ENCODE assay signal across 8 cellular contexts in the genomic region with DNA sequence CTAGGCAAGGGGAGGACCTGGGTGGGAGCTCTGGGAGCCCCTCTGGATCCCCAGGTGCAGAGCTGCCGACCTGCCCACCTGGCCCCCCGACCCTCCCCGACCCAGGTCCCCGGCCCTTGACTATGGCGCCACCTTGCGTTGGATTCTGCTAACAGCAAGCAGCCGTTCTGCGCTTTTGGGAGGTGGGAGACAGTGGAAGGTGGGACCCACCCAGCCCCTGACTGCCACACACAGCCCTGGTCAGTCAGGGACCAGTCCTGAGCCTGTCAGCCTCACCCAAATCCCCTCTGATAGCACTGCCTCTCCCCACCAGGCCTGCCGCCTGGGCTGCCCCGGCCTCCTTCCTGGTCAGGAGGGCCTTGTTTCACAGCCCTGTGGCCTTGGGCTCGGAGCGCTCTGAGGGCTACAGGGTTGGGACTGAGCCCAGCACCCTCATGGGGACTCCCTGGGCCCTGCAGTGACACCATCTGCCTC.
DNase-seq lines count a peak whose midpoint lies in the region; ATAC-seq, FAIRE-seq and TF ChIP-seq lines count a peak whose summit lies in the region.

No MANE protein-coding gene starts in this region.

- H3K9me3 Mint-ChIP-seq in HFFc6, result no peaks in the 10 kb centered on the region
- H3K9me3 Mint-ChIP-seq in activated T-cell treated with anti-CD3 and anti-CD28 coated beads, Interleukin-2, amount 50 U/mL, for 4 hours, result no peaks in the 10 kb centered on the region

- peak in 1 of 2 donors; percentile 33 for ATAC-seq in activated T-cell treated with anti-CD3 and anti-CD28 coated beads, Interleukin-2, amount 50 U/mL, for 4 hours
- ATAC-seq in stimulated activated naive CD8-positive, alpha-beta T cell treated with anti-CD3 and anti-CD28 coated beads, Interleukin-15, Interleukin-2, amounts not matched to agents 100 U/mL and 50 U/mL, for 24 hours, result no peak

- H3K27ac Mint-ChIP-seq in HFFc6, result no peak overlapping the region

- intact Hi-C loops in left ventricle myocardium inferior (cut with micrococcal nuclease), result no loop called here

- H3K27ac ChIP-seq in left ventricle myocardium inferior (replicated peaks), result no peak overlapping the region

- CTCF ChIA-PET in AG04449 (lab: Yijun Ruan, JAX), result interaction anchor here (0.5 to 5.8 kb wide), 8 partner anchors 10 to 236 kb away, joined by 3 to 62 read pairs (median 4); no protein-coding TSS in a partner anchor

- FAIRE-seq in GM19239 (lab: Jason Lieb, UNC), result no peak

- peak; percentile 86 for TF ChIP-seq CTCF in AG04449 (IDR thresholded peaks at IDR 0.05; ENCODE audit: insufficient read depth, low read length, missing control alignments)
- TF ChIP-seq CTCF in HFFc6 (IDR thresholded peaks at IDR 0.05), result peak; percentile 91
- peak; percentile 80 for TF ChIP-seq CTCF in left ventricle myocardium inferior (IDR thresholded peaks at IDR 0.05; ENCODE audit: borderline replicate concordance)

- no peaks in the 10 kb centered on the region for H3K36me3 Mint-ChIP-seq in HFFc6 (ENCODE audit: low read depth)
- H3K36me3 Mint-ChIP-seq in activated T-cell treated with anti-CD3 and anti-CD28 coated beads, Interleukin-2, amount 50 U/mL, for 4 hours (ENCODE audit: insufficient read depth), result no peaks in the 10 kb centered on the region

- peaks cover 2% of the 10 kb centered on the region; the same call in 1 of the 2 replicates for H3K27me3 Mint-ChIP-seq in HFFc6 (ENCODE audit: insufficient read depth)
- H3K27me3 Mint-ChIP-seq in activated T-cell treated with anti-CD3 and anti-CD28 coated beads, Interleukin-2, amount 50 U/mL, for 4 hours (ENCODE audit: low read depth), result no peaks in the 10 kb centered on the region

- no peak overlapping the region for H3K4me3 ChIP-seq in AG04449 (ENCODE audit: low read depth, low read length)
- H3K4me3 ChIP-seq in left ventricle myocardium inferior, result no peak overlapping the region
- H3K4me3 ChIP-seq in MG63, result no peak overlapping the region

- POLR2A ChIA-PET in AG04449 (lab: Yijun Ruan, JAX), result no interaction called here

- H3K4me3 Mint-ChIP-seq in HFFc6, result no peak overlapping the region
- no peak overlapping the region for H3K4me3 Mint-ChIP-seq in activated T-cell treated with anti-CD3 and anti-CD28 coated beads, Interleukin-2, amount 50 U/mL, for 4 hours

- H3K4me1 Mint-ChIP-seq in HFFc6 (ENCODE audit: low read depth), result no peaks in the 10 kb centered on the region
- H3K4me1 Mint-ChIP-seq in activated T-cell treated with anti-CD3 and anti-CD28 coated beads, Interleukin-2, amount 50 U/mL, for 4 hours (ENCODE audit: low read depth), result no peaks in the 10 kb centered on the region

- no peaks in the 10 kb centered on the region for H3K4me1 ChIP-seq in left ventricle myocardium inferior

- DNase-seq in AG04449 (ENCODE audit: low read depth, low spot score) (no peak), HFFc6 (no peak), left ventricle myocardium inferior (no peak), MG63 (no peak), GM19239 (ENCODE audit: insufficient read length, low spot score) (no peak), NCI-H2171 (lab: John Stamatoyannopoulos, UW) (no peak)
- DNase-seq in activated T-cell treated with anti-CD3 and anti-CD28 coated beads, Interleukin-2, amount 50 U/mL, for 4 hours, result peak; percentile 18
- peak; percentile 62 for DNase-seq in stimulated activated naive CD8-positive, alpha-beta T cell treated with anti-CD3 and anti-CD28 coated beads, Interleukin-15, Interleukin-2, amounts not matched to agents 100 U/mL and 50 U/mL, for 24 hours

- H3K27me3 ChIP-seq in left ventricle myocardium inferior (ENCODE audit: low read depth) (peaks cover 7% of the 10 kb centered on the region), MG63 (no peaks in the 10 kb centered on the region)

- H3K36me3 ChIP-seq in left ventricle myocardium inferior (no peaks in the 10 kb centered on the region), MG63 (no peaks in the 10 kb centered on the region)

- H3K9me3 ChIP-seq in left ventricle myocardium inferior (replicated peaks), result no peaks in the 10 kb centered on the region
- H3K9me3 ChIP-seq in MG63, result no peaks in the 10 kb centered on the region; the same call in 1 of the 2 replicates

Comparison
In these comparisons a context has a peak if more than half of its experiments do, and no peak if none do; other contexts are left out.
1. DNase-seq: peak in activated T-cell treated with anti-CD3 and anti-CD28 coated beads, Interleukin-2, amount 50 U/mL, for 4 hours (single experiment) and stimulated activated naive CD8-positive, alpha-beta T cell treated with anti-CD3 and anti-CD28 coated beads, Interleukin-15, Interleukin-2, amounts not matched to agents 100 U/mL and 50 U/mL, for 24 hours (single experiment); none in AG04449 (single experiment), HFFc6 (single experiment), left ventricle myocardium inferior (single experiment), MG63 (single experiment), GM19239 (single experiment) and NCI-H2171 (single experiment).
2. Peak in every context shown above with its lines, with median percentiles within 50 percentile points of each other: CTCF ChIP-seq.